ENCODE assay signal across 10 cellular contexts in the genomic region with DNA sequence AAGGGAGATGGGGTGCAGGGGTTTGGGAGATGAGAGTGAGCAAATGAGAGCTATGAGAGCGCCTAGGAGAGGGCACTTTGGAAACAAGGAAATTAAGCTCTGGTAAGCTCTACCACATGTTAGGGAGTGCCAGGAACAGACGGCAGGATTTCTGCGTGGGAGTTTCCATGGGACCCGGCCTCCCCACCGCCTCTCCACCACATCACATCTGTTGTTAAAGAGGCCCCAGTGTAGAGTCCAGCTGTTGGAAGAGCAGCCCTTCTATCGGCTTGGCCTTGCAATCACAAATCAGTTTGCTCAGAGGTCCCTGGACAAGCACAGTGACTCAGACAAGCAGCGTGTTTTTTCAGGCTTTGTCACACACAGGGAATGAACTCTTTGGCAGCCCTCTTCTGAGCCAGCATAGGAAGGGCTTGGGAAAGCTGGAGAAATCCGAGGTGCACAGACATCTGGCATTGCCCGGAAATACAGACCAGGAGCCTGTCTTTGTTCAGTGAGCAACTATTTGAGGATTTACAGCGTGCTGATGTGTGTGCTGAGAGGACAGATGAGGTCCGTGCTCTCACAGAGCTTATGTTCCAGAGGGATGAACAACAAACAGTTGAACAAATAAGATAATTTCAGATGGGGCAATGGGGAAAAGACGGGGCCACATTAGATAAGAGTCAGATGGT.
A peak's percentile ranks its signal among the peaks of the same experiment; 100 is the strongest.
DNase-seq lines count a peak whose midpoint lies in the region; ATAC-seq, FAIRE-seq and TF ChIP-seq lines count a peak whose summit lies in the region.
"Had no signal": no experiment of that assay in that cellular context is flagged by ENCODE, and none has a peak within 500 bp of the region (broad histone marks: within the 10 kb centered on the region; RNA-seq: fewer than 3 reads in every experiment).

No MANE protein-coding gene starts in this region.

- no peaks in the 10 kb centered on the region for H3K36me3 ChIP-seq in muscle layer of duodenum (ENCODE audit: control insufficient read depth in 1 of 2, insufficient read depth in 2 of 2, low read length in 2 of 2)

- no peaks in the 10 kb centered on the region for H3K9me3 ChIP-seq in muscle layer of duodenum (ENCODE audit: control insufficient read depth in 1 of 2, low read length in 2 of 2)

- peak; percentile 69 for FAIRE-seq in endometrium (lab: Jason Lieb, UNC)

- H3K4me1 ChIP-seq in muscle layer of duodenum (ENCODE audit: control insufficient read depth in 1 of 2, insufficient read depth in 2 of 2, low read length in 2 of 2): peaks cover 16 to 18% of the 10 kb centered on the region in 2 donors

- intact Hi-C loops in Right ventricle myocardium inferior (cut with DNase I): loop anchor here (10.0 kb wide), 1 partner anchor 289 kb away; a partner anchor contains a TSS
- intact Hi-C loops in cardiac septum (cut with DNase I): loop anchor here (10.0 kb wide), 1 partner anchor 289 kb away; a partner anchor contains a TSS

- no peak for DNase-seq in Right ventricle myocardium inferior (ENCODE audit: missing footprints)
- DNase-seq in cardiac septum (ENCODE audit: low spot score): no peak
- DNase-seq in cerebellar cortex (ENCODE audit: low spot score): no peak
- DNase-seq in stimulated activated CD4-positive, alpha-beta T cell treated with anti-CD3 and anti-CD28 coated beads, Interleukin-1b, Interleukin-23, amount 100 ng/mL, for 48 hours: no peak
- DNase-seq: naive B cell had no signal

- peak; percentile 85 for ATAC-seq in Right ventricle myocardium inferior
- no peak for ATAC-seq in GM21786 (IDR thresholded peaks at IDR 0.05; ENCODE audit: unreplicated experiment)
- ATAC-seq in GM18505 (IDR thresholded peaks at IDR 0.05; ENCODE audit: unreplicated experiment): no peak

- no peaks in the 10 kb centered on the region for H3K27me3 ChIP-seq in muscle layer of duodenum (ENCODE audit: low read depth, low read length)

- H3K4me3 ChIP-seq in muscle layer of duodenum (ENCODE audit: low read depth in 1 of 2, low read length in 2 of 2): no peak overlapping the region

- TF ChIP-seq POLR2A in GM18505 (IDR thresholded peaks at IDR 0.05; ENCODE audit: borderline replicate concordance, extremely low read depth, insufficient read depth, insufficient read length): no peak

- H3K27ac ChIP-seq in muscle layer of duodenum (ENCODE audit: low read length): peak overlapping the region; percentile 3
- H3K27ac ChIP-seq: C4-2B had no signal
